In the genomic region with DNA sequence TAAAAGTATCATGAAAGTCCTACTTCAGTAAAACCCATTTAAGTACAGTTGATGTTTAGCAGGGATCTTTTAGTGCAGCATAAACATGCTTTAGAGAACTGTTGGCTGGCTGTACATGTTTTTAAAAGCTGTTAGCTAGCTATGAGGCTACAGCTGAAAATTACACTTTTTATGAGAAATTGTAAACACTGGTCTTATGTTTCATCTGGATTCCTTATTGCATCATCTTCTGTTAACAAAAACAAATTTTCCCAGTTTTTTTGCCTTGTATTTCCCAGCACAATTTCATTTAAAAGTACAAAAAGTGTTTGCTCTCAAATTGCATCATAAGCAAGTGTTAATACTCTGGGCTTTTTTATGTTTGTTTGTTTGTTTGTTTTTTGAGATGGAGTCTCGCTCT, we compare ENCODE assay signal across 20 cellular contexts.
"Had no signal": no experiment of that assay in that cellular context is flagged by ENCODE, and none has a peak within 500 bp of the region (broad histone marks: within the 10 kb centered on the region; RNA-seq: fewer than 3 reads in every experiment).

No MANE protein-coding gene starts in this region.

- ATAC-seq: gastrocnemius medialis; heart right ventricle; left lobe of liver; mucosa of descending colon; naive thymus-derived CD8-positive, alpha-beta T cell; psoas muscle; sciatic nerve had no signal

- H3K27ac ChIP-seq: gastrocnemius medialis, heart right ventricle, neutrophil, psoas muscle, skin epidermis had no signal

- H3K4me3 ChIP-seq: gastrocnemius medialis, heart right ventricle, mucosa of descending colon, psoas muscle, skin epidermis had no signal

- H3K36me3 ChIP-seq: gastrocnemius medialis, heart right ventricle, neutrophil had no signal

- H3K9me3 ChIP-seq: gastrocnemius medialis, heart right ventricle, mucosa of descending colon, neutrophil, psoas muscle had no signal

- FAIRE-seq: colon, endothelial cell of umbilical vein, urothelium cell line had no signal

- DNase-seq: dermis blood vessel endothelial cell; erythroblast; gastrocnemius medialis; heart right ventricle; hypothalamus; islet precursor cell; mammary epithelial cell; mucosa of descending colon; naive thymus-derived CD8-positive, alpha-beta T cell; psoas muscle; retina; stimulated activated CD4-positive, alpha-beta T cell treated with anti-CD3 and anti-CD28 coated beads, Interleukin-2, amount 100 ng/mL, for 24 hours; stimulated activated naive CD4-positive, alpha-beta T cell had no signal
